ENCODE assay signal across 15 cellular contexts in the genomic region with DNA sequence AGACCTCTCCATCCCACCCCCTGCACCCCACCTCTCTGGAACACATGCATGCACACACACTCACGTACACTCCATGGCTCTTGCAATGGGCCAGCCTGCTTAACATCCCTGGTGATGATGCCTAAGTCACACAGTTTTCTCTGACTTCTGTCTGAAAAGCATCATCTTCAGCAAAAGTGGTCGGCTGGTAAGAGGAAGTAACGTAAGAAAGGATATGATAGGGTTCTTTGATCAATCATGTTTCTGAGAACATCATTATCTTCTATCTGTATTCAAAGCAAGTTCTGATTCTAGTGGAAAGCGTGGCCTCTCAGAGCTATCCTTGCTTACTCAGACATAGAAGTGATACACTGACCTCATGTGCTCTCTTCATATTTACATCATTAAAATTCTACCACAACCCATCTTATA. TPM values are rescaled to one million over a fixed set of nuclear protein-coding genes. Genes with fewer than 3 reads are reported as not detected.
DNase-seq lines count a peak whose midpoint lies in the region; ATAC-seq and TF ChIP-seq lines count a peak whose summit lies in the region.
"Had no signal": no experiment of that assay in that cellular context is flagged by ENCODE, and none has a peak within 500 bp of the region (broad histone marks: within the 10 kb centered on the region; RNA-seq: fewer than 3 reads in every experiment).

No MANE protein-coding gene starts in this region.

- POLR2A ChIA-PET in CD8-positive, alpha-beta memory T cell (lab: Charles Lee) = no interaction called here
- POLR2A ChIA-PET in naive thymus-derived CD4-positive, alpha-beta T cell (lab: Charles Lee) = interaction anchor here (1.1 to 8.3 kb wide), 5 partner anchors 7 to 45 kb away, joined by 3 to 61 read pairs (median 9); a partner anchor contains a TSS

- H3K9me3 ChIP-seq in CD8-positive, alpha-beta memory T cell (ENCODE audit: low read length) = no peaks in the 10 kb centered on the region
- no peaks in the 10 kb centered on the region for H3K9me3 ChIP-seq in naive thymus-derived CD4-positive, alpha-beta T cell (ENCODE audit: control insufficient read depth in 2 of 3, low read length in 3 of 3)
- H3K9me3 ChIP-seq in testis = no peaks in the 10 kb centered on the region
- H3K9me3 ChIP-seq: ascending aorta, tibial nerve had no signal

- H3K4me1 ChIP-seq in CD8-positive, alpha-beta memory T cell (ENCODE audit: insufficient read depth, low read length) = peaks cover 51% of the 10 kb centered on the region
- peaks cover 27 to 53% of the 10 kb centered on the region in 2 donors for H3K4me1 ChIP-seq in naive thymus-derived CD4-positive, alpha-beta T cell (ENCODE audit: control insufficient read depth in 2 of 2, insufficient read depth in 2 of 2, low read length in 2 of 2)
- H3K4me1 ChIP-seq in testis (no peaks in the 10 kb centered on the region), mesendoderm (ENCODE audit: control insufficient read depth, low read depth, low read length) (no peaks in the 10 kb centered on the region)
- H3K4me1 ChIP-seq: ascending aorta had no signal

- no peak overlapping the region for H3K4ac ChIP-seq in mesendoderm (ENCODE audit: low read depth, low read length)

- H3K36me3 Mint-ChIP-seq in CD8-positive, alpha-beta memory T cell = no peaks in the 10 kb centered on the region
- peaks cover 37% of the 10 kb centered on the region for H3K36me3 Mint-ChIP-seq in T-helper 2 cell treated with Interferon-gamma antibody and Interleukin-4, amounts not matched to agents 5 μg/mL and 100 μg/mL, for 36 hours (ENCODE audit: low read depth)
- H3K36me3 Mint-ChIP-seq in activated T-helper 17 cell treated with anti-CD3 and anti-CD28 coated beads, Interleukin-2, amount 50 U/mL, for 72 hours (ENCODE audit: low read depth) = peaks cover 73% of the 10 kb centered on the region
- H3K36me3 Mint-ChIP-seq in naive thymus-derived CD4-positive, alpha-beta T cell = peaks cover 0 to 34% (median 0%) of the 10 kb centered on the region in 5 donors

- no peak overlapping the region for H4K8ac ChIP-seq in mesendoderm (ENCODE audit: low read depth, low read length)

- no peak overlapping the region for H2BK5ac ChIP-seq in mesendoderm (ENCODE audit: low read length)

- H3K27ac ChIP-seq in CD8-positive, alpha-beta memory T cell (ENCODE audit: low read depth, low read length) = no peak overlapping the region
- H3K27ac ChIP-seq in naive thymus-derived CD4-positive, alpha-beta T cell (ENCODE audit: low read depth, low read length) = peak overlapping the region; percentile 69
- H3K27ac ChIP-seq in testis (no peak overlapping the region), mesendoderm (ENCODE audit: low read depth, low read length) (no peak overlapping the region)
- H3K27ac ChIP-seq: ascending aorta, hepatocyte, tibial nerve had no signal

- H2BK15ac ChIP-seq in mesendoderm (replicated peaks; ENCODE audit: low read depth) = no peak overlapping the region

- H3K4me3 ChIP-seq in CD8-positive, alpha-beta memory T cell (ENCODE audit: low read length) = no peak overlapping the region
- peak overlapping the region; percentile 24 for H3K4me3 ChIP-seq in naive thymus-derived CD4-positive, alpha-beta T cell (ENCODE audit: low read length)
- H3K4me3 ChIP-seq in testis = no peak overlapping the region
- H3K4me3 ChIP-seq in mesendoderm (ENCODE audit: low read length) = no peak overlapping the region
- H3K4me3 ChIP-seq: ascending aorta, hepatocyte, tibial nerve had no signal

- no peak overlapping the region for H3K4me2 ChIP-seq in mesendoderm (ENCODE audit: low read length)
- H3K4me2 ChIP-seq: hepatocyte had no signal

- H3K36me3 ChIP-seq in CD8-positive, alpha-beta memory T cell (ENCODE audit: insufficient read depth, low read length) = no peaks in the 10 kb centered on the region
- no peaks in the 10 kb centered on the region for H3K36me3 ChIP-seq in naive thymus-derived CD4-positive, alpha-beta T cell (ENCODE audit: control insufficient read depth in 2 of 3, insufficient read depth in 3 of 3, low read length in 3 of 3)
- no peaks in the 10 kb centered on the region for H3K36me3 ChIP-seq in testis (ENCODE audit: low read depth, missing control alignments)
- no peaks in the 10 kb centered on the region for H3K36me3 ChIP-seq in mesendoderm (ENCODE audit: control insufficient read depth, insufficient read depth, low read length)
- H3K36me3 ChIP-seq: ascending aorta, tibial nerve had no signal

- H2AK5ac ChIP-seq in mesendoderm (ENCODE audit: low read length) = no peak overlapping the region

- no peak overlapping the region for H3K9ac ChIP-seq in mesendoderm (ENCODE audit: low read length)

- intact Hi-C loops in naive thymus-derived CD4-positive, alpha-beta T cell (cut with micrococcal nuclease) = loop anchor here (1.0 kb wide), 5 partner anchors 8 to 45 kb away; a partner anchor contains a TSS
- intact Hi-C loops in testis (cut with DNase I; ENCODE audit: low total_unique reads) = no loop called here

- peak overlapping the region; percentile 0 to 93 (median 84) for H3K27ac Mint-ChIP-seq in CD8-positive, alpha-beta memory T cell
- H3K27ac Mint-ChIP-seq in T-helper 2 cell treated with Interferon-gamma antibody and Interleukin-4, amounts not matched to agents 5 μg/mL and 100 μg/mL, for 36 hours = peak overlapping the region; percentile 97
- H3K27ac Mint-ChIP-seq in activated T-helper 17 cell treated with anti-CD3 and anti-CD28 coated beads, Interleukin-2, amount 50 U/mL, for 72 hours = peak overlapping the region; percentile 100
- H3K27ac Mint-ChIP-seq in naive thymus-derived CD4-positive, alpha-beta T cell = peak overlapping the region; percentile 88 to 97 (median 94)

- no peaks in the 10 kb centered on the region for H3K79me1 ChIP-seq in mesendoderm (ENCODE audit: low read length)

- no peak overlapping the region for H3K56ac ChIP-seq in mesendoderm (ENCODE audit: low read length)

- H3K27me3 Mint-ChIP-seq in CD8-positive, alpha-beta memory T cell = peaks cover 0 to 2% of the 10 kb centered on the region in 2 donors
- H3K27me3 Mint-ChIP-seq in T-helper 2 cell treated with Interferon-gamma antibody and Interleukin-4, amounts not matched to agents 5 μg/mL and 100 μg/mL, for 36 hours (ENCODE audit: low read depth) = no peaks in the 10 kb centered on the region
- H3K27me3 Mint-ChIP-seq in activated T-helper 17 cell treated with anti-CD3 and anti-CD28 coated beads, Interleukin-2, amount 50 U/mL, for 72 hours = no peaks in the 10 kb centered on the region
- no peaks in the 10 kb centered on the region for H3K27me3 Mint-ChIP-seq in naive thymus-derived CD4-positive, alpha-beta T cell

- H2BK120ac ChIP-seq in mesendoderm (ENCODE audit: low read depth, low read length) = no peak overlapping the region

- no peak for TF ChIP-seq POLR2A in testis (IDR thresholded peaks at IDR 0.05)

- CTCF ChIA-PET in CD8-positive, alpha-beta memory T cell (lab: Charles Lee) = interaction anchor here (1.4 kb wide), 1 partner anchor 18 kb away, joined by 5 read pairs; no protein-coding TSS in a partner anchor
- CTCF ChIA-PET in naive thymus-derived CD4-positive, alpha-beta T cell (lab: Charles Lee) = interaction anchor here (1.3 kb wide), 1 partner anchor 12 kb away, joined by 3 read pairs; no protein-coding TSS in a partner anchor

- H3K23ac ChIP-seq in mesendoderm (ENCODE audit: low read length) = no peak overlapping the region

- H3K9me3 Mint-ChIP-seq in CD8-positive, alpha-beta memory T cell = peaks cover 0 to 2% (median 0%) of the 10 kb centered on the region in 5 donors
- H3K9me3 Mint-ChIP-seq in T-helper 2 cell treated with Interferon-gamma antibody and Interleukin-4, amounts not matched to agents 5 μg/mL and 100 μg/mL, for 36 hours = peaks cover under 1% of the 10 kb centered on the region
- peaks cover 3% of the 10 kb centered on the region for H3K9me3 Mint-ChIP-seq in activated T-helper 17 cell treated with anti-CD3 and anti-CD28 coated beads, Interleukin-2, amount 50 U/mL, for 72 hours
- peaks cover 0 to 4% (median 0%) of the 10 kb centered on the region in 11 donors for H3K9me3 Mint-ChIP-seq in naive thymus-derived CD4-positive, alpha-beta T cell

- no peaks in the 10 kb centered on the region for H3K27me3 ChIP-seq in CD8-positive, alpha-beta memory T cell (ENCODE audit: insufficient read depth, low read length, poor library complexity, severe bottlenecking)
- H3K27me3 ChIP-seq in naive thymus-derived CD4-positive, alpha-beta T cell (ENCODE audit: control insufficient read depth in 2 of 2, insufficient read depth in 2 of 2, low read length in 2 of 2) = no peaks in the 10 kb centered on the region
- H3K27me3 ChIP-seq in testis (no peaks in the 10 kb centered on the region), mesendoderm (ENCODE audit: insufficient read depth, low read length, poor library complexity) (no peaks in the 10 kb centered on the region)
- H3K27me3 ChIP-seq: ascending aorta, hepatocyte, tibial nerve had no signal

- 87 to 91% methylated on average over 4 of the region's 4 CpGs for WGBS in testis, 2 donors
- no CpG with 5 or more reads among the region's 4 CpGs for WGBS in mesendoderm (ENCODE audit: extremely low coverage, insufficient coverage, low lambda C conversion rate)

- no peak overlapping the region for H3K18ac ChIP-seq in mesendoderm (ENCODE audit: low read length)

- peak overlapping the region; percentile 3 to 52 (median 31) for H3K4me3 Mint-ChIP-seq in CD8-positive, alpha-beta memory T cell
- peak overlapping the region; percentile 91 for H3K4me3 Mint-ChIP-seq in T-helper 2 cell treated with Interferon-gamma antibody and Interleukin-4, amounts not matched to agents 5 μg/mL and 100 μg/mL, for 36 hours
- H3K4me3 Mint-ChIP-seq in activated T-helper 17 cell treated with anti-CD3 and anti-CD28 coated beads, Interleukin-2, amount 50 U/mL, for 72 hours = peak overlapping the region; percentile 97
- H3K4me3 Mint-ChIP-seq in naive thymus-derived CD4-positive, alpha-beta T cell = peak overlapping the region; percentile 7 to 88 (median 64)

- H4K5ac ChIP-seq in mesendoderm (ENCODE audit: low read length) = no peak overlapping the region

- no peaks in the 10 kb centered on the region for H3K79me2 ChIP-seq in mesendoderm (ENCODE audit: control insufficient read depth, insufficient read depth, low read length)
- H3K79me2 ChIP-seq: hepatocyte had no signal

- TF ChIP-seq CTCF in testis (IDR thresholded peaks at IDR 0.05) = no peak

- peak; percentile 69 for ATAC-seq in activated T-helper 17 cell treated with anti-CD3 and anti-CD28 coated beads, Interleukin-2, amount 50 U/mL, for 72 hours (replicated peaks)
- ATAC-seq in naive thymus-derived CD4-positive, alpha-beta T cell = peak; percentile 92
- no peak for ATAC-seq in HG02885 (IDR thresholded peaks at IDR 0.05; ENCODE audit: poor library complexity, unreplicated experiment)
- ATAC-seq in HG03045 (IDR thresholded peaks at IDR 0.05; ENCODE audit: unreplicated experiment) = no peak

- DNase-seq in CD8-positive, alpha-beta memory T cell = peak in 2 of 5 donors; percentile 49 to 74
- DNase-seq in T-helper 2 cell treated with Interferon-gamma antibody and Interleukin-4, amounts not matched to agents 5 μg/mL and 100 μg/mL, for 36 hours (ENCODE audit: low spot score) = peak; percentile 66
- DNase-seq in naive thymus-derived CD4-positive, alpha-beta T cell = peak in 8 of 9 donors; percentile 49 to 83 (median 79)
- no peak for DNase-seq in testis
- DNase-seq in mesendoderm = no peak
- DNase-seq: DMS79, kidney glomerular epithelial cell, NCI-H1694 treated with DMSO at 0.1 percent for 48 hours, NCI-H524 had no signal

- H3K4me1 Mint-ChIP-seq in CD8-positive, alpha-beta memory T cell = peaks cover 33 to 48% (median 43%) of the 10 kb centered on the region in 3 donors
- H3K4me1 Mint-ChIP-seq in T-helper 2 cell treated with Interferon-gamma antibody and Interleukin-4, amounts not matched to agents 5 μg/mL and 100 μg/mL, for 36 hours (ENCODE audit: low read depth) = peaks cover 71% of the 10 kb centered on the region
- H3K4me1 Mint-ChIP-seq in activated T-helper 17 cell treated with anti-CD3 and anti-CD28 coated beads, Interleukin-2, amount 50 U/mL, for 72 hours = peaks cover 47% of the 10 kb centered on the region
- peaks cover 42 to 84% (median 74%) of the 10 kb centered on the region in 7 donors for H3K4me1 Mint-ChIP-seq in naive thymus-derived CD4-positive, alpha-beta T cell

RNA-seq across cellular contexts. Expression of a gene that starts 11.4 kb away (rescaled TPM):
- total RNA-seq in CD8-positive, alpha-beta memory T cell = 100 to 1,000 TPM; 324 to 331 TPM
- polyA plus RNA-seq in CD8-positive, alpha-beta memory T cell = 187 TPM
- total RNA-seq in activated T-helper 17 cell treated with anti-CD3 and anti-CD28 coated beads, Interleukin-2, amount 50 U/mL, for 72 hours = 100 to 1,000 TPM; 406 to 520 TPM
- 100 to 1,000 TPM; 127 to 198 (median 171) TPM for total RNA-seq in naive thymus-derived CD4-positive, alpha-beta T cell
- polyA plus RNA-seq in naive thymus-derived CD4-positive, alpha-beta T cell = 100 to 1,000 TPM; 140 to 190 TPM
- total RNA-seq in testis = 100 to 1,000 TPM; 115 to 120 TPM
- polyA plus RNA-seq in testis (ENCODE audit: insufficient read depth, low read depth, low replicate concordance) = 171 TPM
- 248 TPM for polyA plus RNA-seq in mesendoderm (2013, experiment 1 of 2)
- 246 TPM for polyA plus RNA-seq in mesendoderm (2013, experiment 2 of 2)

RNA-seq across cellular contexts. Expression of a gene that starts 45.5 kb away (rescaled TPM):
- 10 to 100 TPM; 66.6 to 67.6 TPM for total RNA-seq in CD8-positive, alpha-beta memory T cell
- polyA plus RNA-seq in CD8-positive, alpha-beta memory T cell = 109 TPM
- total RNA-seq in activated T-helper 17 cell treated with anti-CD3 and anti-CD28 coated beads, Interleukin-2, amount 50 U/mL, for 72 hours = 100 to 1,000 TPM; 104 to 170 TPM
- 100 to 1,000 TPM in 4 of 5 experiments, 10 to 100 TPM in 1; 98.9 to 274 (median 204) TPM for total RNA-seq in naive thymus-derived CD4-positive, alpha-beta T cell
- polyA plus RNA-seq in naive thymus-derived CD4-positive, alpha-beta T cell = 10 to 100 TPM; 48.7 to 90.0 TPM
- total RNA-seq in testis = 10 to 100 TPM; 58.5 to 59.7 TPM
- 4.5 TPM for polyA plus RNA-seq in testis (ENCODE audit: insufficient read depth, low read depth, low replicate concordance)
- polyA plus RNA-seq in mesendoderm (2013, experiment 1 of 2) = 29.0 TPM
- 27.7 TPM for polyA plus RNA-seq in mesendoderm (2013, experiment 2 of 2)

Comparison
In these comparisons a context has a peak if more than half of its experiments do, and no peak if none do; other contexts are left out.
1. DNase-seq: peak in T-helper 2 cell treated with Interferon-gamma antibody and Interleukin-4, amounts not matched to agents 5 μg/mL and 100 μg/mL, for 36 hours (single experiment) and naive thymus-derived CD4-positive, alpha-beta T cell (8 of 9); none in testis (single experiment) and mesendoderm (single experiment).
2. H3K4me3 Mint-ChIP-seq: peak in every context shown above with its lines; median percentile 97 in activated T-helper 17 cell treated with anti-CD3 and anti-CD28 coated beads, Interleukin-2, amount 50 U/mL, for 72 hours; 91 in T-helper 2 cell treated with Interferon-gamma antibody and Interleukin-4, amounts not matched to agents 5 μg/mL and 100 μg/mL, for 36 hours; 64 in naive thymus-derived CD4-positive, alpha-beta T cell; 31 in CD8-positive, alpha-beta memory T cell.
3. ATAC-seq: peak in activated T-helper 17 cell treated with anti-CD3 and anti-CD28 coated beads, Interleukin-2, amount 50 U/mL, for 72 hours (single experiment) and naive thymus-derived CD4-positive, alpha-beta T cell (single experiment); none in HG02885 (single experiment) and HG03045 (single experiment).
4. Peak in every context shown above with its lines, with median percentiles within 50 percentile points of each other: H3K27ac Mint-ChIP-seq.